Comparison of ENCODE assay signal across 16 cellular contexts in genomic region chr6:2940851-2941250, GRCh38. TPM values are rescaled to one million over a fixed set of nuclear protein-coding genes. Genes with fewer than 3 reads are reported as not detected.
DNase-seq lines count a peak whose midpoint lies in the region; ATAC-seq, FAIRE-seq and TF ChIP-seq lines count a peak whose summit lies in the region.
"Had no signal": no experiment of that assay in that cellular context is flagged by ENCODE, and none has a peak within 500 bp of the region (broad histone marks: within the 10 kb centered on the region; RNA-seq: fewer than 3 reads in every experiment).

No MANE protein-coding gene starts in this region.

- H3K4me1 Mint-ChIP-seq in activated naive CD4-positive, alpha-beta T cell treated with anti-CD3 and anti-CD28 coated beads, Interleukin-2, amount 10 ng/mL, durations not matched to agents 7 days and 5 days, result peaks cover 67% of the 10 kb centered on the region

- TF ChIP-seq EP300 in K562 (IDR thresholded peaks at IDR 0.05; ENCODE audit: low read length), result no peak

- no peak for FAIRE-seq in K562 (lab: Jason Lieb, UNC)
- no peak for FAIRE-seq in D721Med (lab: Jason Lieb, UNC)
- FAIRE-seq: bronchial epithelial cell had no signal

- no peaks in the 10 kb centered on the region for H3K9me2 ChIP-seq in OCI-LY1 (ENCODE audit: low read depth, low read length)
- H3K9me2 ChIP-seq: SK-N-SH had no signal

- CTCF ChIA-PET in activated naive CD4-positive, alpha-beta T cell treated with anti-CD3 and anti-CD28 coated beads, Interleukin-2, amount 10 ng/mL, durations not matched to agents 7 days and 5 days (lab: Charles Lee), result interaction anchor here (0.7 to 2.5 kb wide), 9 partner anchors 10 to 174 kb away, joined by 3 to 10 read pairs (median 4); partner anchors contain the start of gene SERPINB1
- CTCF ChIA-PET in K562 (lab: Yijun Ruan, JAX; ENCODE audit: low intra/inter-chr PET ratio), result no interaction called here

- in situ Hi-C loops in K562 (cut with MboI), result no loop called here

- H3K4me3 Mint-ChIP-seq in activated naive CD4-positive, alpha-beta T cell treated with anti-CD3 and anti-CD28 coated beads, Interleukin-2, amount 10 ng/mL, durations not matched to agents 7 days and 5 days, result peak overlapping the region; percentile 22

- H3K9ac ChIP-seq in OCI-LY1 (ENCODE audit: low read length) (peak overlapping the region; percentile 45), K562 (ENCODE audit: insufficient read depth in 1 of 2, low read depth in 2 of 2, low read length in 2 of 2) (no peak overlapping the region)
- H3K9ac ChIP-seq: SK-N-SH had no signal

- DNase-seq in activated naive CD4-positive, alpha-beta T cell treated with anti-CD3 and anti-CD28 coated beads, Interleukin-2, amount 10 ng/mL, durations not matched to agents 7 days and 5 days, result no peak
- no peak for DNase-seq in activated naive CD4-positive, alpha-beta T cell treated with anti-CD3 and anti-CD28 coated beads, Interleukin-2, amount 50 U/mL, for 16 hours
- no peak for DNase-seq in K562 (ENCODE audit: extremely low read depth in 1 of 4, low spot score in 3 of 4)
- peak; percentile 71 for DNase-seq in osteoblast (ENCODE audit: insufficient read length, low spot score, missing footprints)
- DNase-seq in D721Med (ENCODE audit: insufficient read length, low spot score), result no peak
- no peak for DNase-seq in OCI-M1 (lab: John Stamatoyannopoulos, UW)
- DNase-seq: HCEC 1CT, IMR-90, left ventricle myocardium superior, NCI-H1417 treated with DMSO at 0.1 percent for 48 hours, PC-3, SK-N-SH had no signal

- H3K27ac Mint-ChIP-seq in activated naive CD4-positive, alpha-beta T cell treated with anti-CD3 and anti-CD28 coated beads, Interleukin-2, amount 10 ng/mL, durations not matched to agents 7 days and 5 days, result peak overlapping the region; percentile 95

- POLR2A ChIA-PET in K562 (lab: Yijun Ruan, JAX), result interaction anchor here (0.6 to 2.5 kb wide), 4 partner anchors 9 to 360 kb away, joined by 3 to 15 read pairs (median 4); partner anchors contain the start of gene RIPK1

- no peak for ATAC-seq in K562
- no peak for ATAC-seq in HG02642 (IDR thresholded peaks at IDR 0.05; ENCODE audit: poor library complexity, unreplicated experiment)
- ATAC-seq: left ventricle myocardium superior, PC-3 had no signal

- no peaks in the 10 kb centered on the region for H3K9me1 ChIP-seq in K562 (ENCODE audit: control insufficient read depth, insufficient read depth, low read length)

- intact Hi-C loops in K562 (cut with micrococcal nuclease), result no loop called here

- TF ChIP-seq CTCF in OCI-LY1 (IDR thresholded peaks at IDR 0.05; ENCODE audit: low read length) (no peak), K562 (IDR thresholded peaks at IDR 0.05 in 2 of 3, conservative IDR thresholded peaks at IDR 0.05 in 1 of 3; ENCODE audit: insufficient read depth in 2 of 3, low read depth in 1 of 3, low read length in 3 of 3) (no peak), osteoblast (IDR thresholded peaks at IDR 0.05; ENCODE audit: extremely low read depth, low read depth, low read length) (no peak), D721Med (IDR thresholded peaks at IDR 0.05; ENCODE audit: insufficient read depth, missing control alignments) (no peak)

- no TSS peak for BruUV-seq in K562 (replicated peaks; lab: Mats Ljungman, UMichigan)

- H3K79me2 ChIP-seq in OCI-LY1 (ENCODE audit: insufficient read depth, low read length), result no peaks in the 10 kb centered on the region
- H3K79me2 ChIP-seq in K562 (ENCODE audit: control insufficient read depth, insufficient read depth, low read length), result no peaks in the 10 kb centered on the region
- no peaks in the 10 kb centered on the region for H3K79me2 ChIP-seq in osteoblast (ENCODE audit: insufficient read depth, low read length)

- H3K27me3 Mint-ChIP-seq in activated naive CD4-positive, alpha-beta T cell treated with anti-CD3 and anti-CD28 coated beads, Interleukin-2, amount 10 ng/mL, durations not matched to agents 7 days and 5 days, result peaks cover 9% of the 10 kb centered on the region

- H3K4me1 ChIP-seq in OCI-LY1 (ENCODE audit: insufficient read depth, low read length, severe bottlenecking) (peaks cover 52% of the 10 kb centered on the region), K562 (replicated peaks in 1 of 2; ENCODE audit: control insufficient read depth in 2 of 2, insufficient read depth in 2 of 2, low read length in 2 of 2) (peaks cover 20 to 22% of the 10 kb centered on the region in 2 experiments), osteoblast (ENCODE audit: insufficient read depth, low read length) (no peaks in the 10 kb centered on the region)

- H3K36me3 ChIP-seq in OCI-LY1 (ENCODE audit: insufficient read depth, low read length), result no peaks in the 10 kb centered on the region; the same call in 1 of the 2 replicates
- no peaks in the 10 kb centered on the region for H3K36me3 ChIP-seq in K562 (ENCODE audit: control insufficient read depth, insufficient read depth, low read length)
- H3K36me3 ChIP-seq in osteoblast (ENCODE audit: insufficient read depth, low read length), result no peaks in the 10 kb centered on the region

- H4K20me1 ChIP-seq in OCI-LY1 (ENCODE audit: insufficient read depth, low read length), result no peaks in the 10 kb centered on the region
- no peaks in the 10 kb centered on the region for H4K20me1 ChIP-seq in K562 (replicated peaks; ENCODE audit: control insufficient read depth, insufficient read depth, low read length)
- H4K20me1 ChIP-seq in osteoblast (ENCODE audit: insufficient read depth, low read length), result no peaks in the 10 kb centered on the region

- peaks cover 30% of the 10 kb centered on the region for H3K9me3 Mint-ChIP-seq in activated naive CD4-positive, alpha-beta T cell treated with anti-CD3 and anti-CD28 coated beads, Interleukin-2, amount 10 ng/mL, durations not matched to agents 7 days and 5 days

- peak overlapping the region; percentile 97 for H3K27ac ChIP-seq in OCI-LY1 (ENCODE audit: low read depth, low read length, poor library complexity, severe bottlenecking)
- no peak overlapping the region for H3K27ac ChIP-seq in K562 (ENCODE audit: extremely low read depth, low read depth, low read length)
- no peak overlapping the region for H3K27ac ChIP-seq in osteoblast (ENCODE audit: low read depth, low read length)
- H3K27ac ChIP-seq: VCaP had no signal

- 81% methylated on average over 3 of the region's 3 CpGs for WGBS in K562 (ENCODE audit: insufficient coverage, low coverage, missing lambda C conversion rate)

- H3F3A ChIP-seq in OCI-LY1 (ENCODE audit: insufficient read depth, low read length), result peaks cover 3% of the 10 kb centered on the region; the same call in 1 of the 2 replicates

- H3K4me2 ChIP-seq in OCI-LY1 (ENCODE audit: low read length), result peak overlapping the region; percentile 64
- H3K4me2 ChIP-seq in K562 (ENCODE audit: insufficient read depth, low read length), result no peak overlapping the region
- H3K4me2 ChIP-seq in osteoblast (ENCODE audit: insufficient read depth, low read length), result no peak overlapping the region
- H3K4me2 ChIP-seq: SK-N-SH had no signal

- H3K36me3 Mint-ChIP-seq in activated naive CD4-positive, alpha-beta T cell treated with anti-CD3 and anti-CD28 coated beads, Interleukin-2, amount 10 ng/mL, durations not matched to agents 7 days and 5 days, result peaks cover 45% of the 10 kb centered on the region

- H2AFZ ChIP-seq in OCI-LY1 (ENCODE audit: low read length) (no peak overlapping the region), K562 (ENCODE audit: low read depth, low read length) (0 out of 2 replicates have a peak overlapping the region, but pooled peaks have one; percentile 18), osteoblast (ENCODE audit: low read length) (no peak overlapping the region)

- H3K9me3 ChIP-seq in OCI-LY1 (ENCODE audit: low read length) (no peaks in the 10 kb centered on the region), K562 (replicated peaks; ENCODE audit: control insufficient read depth, insufficient read depth, low read depth, low read length) (0 out of 2 replicates have a peak, but pooled peaks cover 2% of the 10 kb centered on the region), osteoblast (ENCODE audit: low read depth, low read length) (no peaks in the 10 kb centered on the region)
- H3K9me3 ChIP-seq: SK-N-SH had no signal

- peak overlapping the region; percentile 50 for H3K4me3 ChIP-seq in OCI-LY1 (ENCODE audit: low read depth, low read length, poor library complexity, severe bottlenecking)
- no peak overlapping the region for H3K4me3 ChIP-seq in K562
- H3K4me3 ChIP-seq in osteoblast (ENCODE audit: insufficient read depth, low read length), result no peak overlapping the region

- TF ChIP-seq POLR2A in K562 (conservative IDR thresholded peaks at IDR 0.05), result no peak

- H3K27me3 ChIP-seq in OCI-LY1 (ENCODE audit: insufficient read depth, low read length), result no peaks in the 10 kb centered on the region
- H3K27me3 ChIP-seq in K562 (ENCODE audit: control insufficient read depth in 2 of 2, insufficient read depth in 2 of 2, low read length in 2 of 2), result no peaks in the 10 kb centered on the region
- H3K27me3 ChIP-seq in osteoblast (ENCODE audit: insufficient read depth, low read length), result no peaks in the 10 kb centered on the region

- no peak for TF ChIP-seq RAD21 in K562 (CRISPR knock-in tag; conservative IDR thresholded peaks at IDR 0.05 in 1 of 2, IDR thresholded peaks at IDR 0.05 in 1 of 2)

RNA-seq across cellular contexts. Expression of gene SERPINB6, which starts 30.5 kb away (rescaled TPM):
- total RNA-seq in K562 (2011; cell fraction: chromatin; rRNA removed; ENCODE audit: low replicate concordance), result 141 and 220 TPM in 2 replicates
- total RNA-seq in K562 (2011; cell fraction: nucleolus; rRNA removed), result 93.6 and 93.8 TPM in 2 replicates
- 147 and 201 TPM in 2 replicates for total RNA-seq in K562 (2011; cell fraction: nucleoplasm; rRNA removed)
- total RNA-seq in K562 (2014; rRNA removed) (86.6 and 92.4 TPM in 2 replicates), K562 (2014; rRNA removed; fragmentation: Illumina TruSeq; extraction: Trizol) (111 and 114 TPM in 2 replicates), K562 (2015; rRNA removed; fragmentation: Illumina TruSeq; extraction: Trizol) (100 and 113 TPM in 2 replicates), K562 (2021) (124 and 126 TPM in 2 replicates), osteoblast (80.7 and 83.2 TPM in 2 replicates)
- polyA plus RNA-seq in K562 (2011; rRNA removed) (151 and 210 TPM in 2 replicates), K562 (2014; fragmentation: Illumina TruSeq; extraction: Trizol) (162 and 176 TPM in 2 replicates), K562 (2014; fragmentation: Nextera tagmentation; extraction: Ambion mirVana) (100 to 1,000 TPM; 143 to 211 TPM), K562 (2014; rRNA removed) (145 and 159 TPM in 2 replicates)
- polyA plus RNA-seq in K562 (2011; cell fraction: cytosol; rRNA removed), result 171 and 185 TPM in 2 replicates
- 130 and 168 TPM in 2 replicates for polyA plus RNA-seq in K562 (2011; cell fraction: nucleus; rRNA removed)
- polyA plus RNA-seq in K562 (2012), result 133 and 231 TPM in 2 replicates
- 135 and 183 TPM in 2 replicates for polyA minus RNA-seq in K562 (2011; rRNA and poly(A)+ RNA removed)
- polyA minus RNA-seq in K562 (2011; cell fraction: cytosol; rRNA and poly(A)+ RNA removed), result 64.3 and 74.2 TPM in 2 replicates
- 60.0 and 62.5 TPM in 2 replicates for polyA minus RNA-seq in K562 (2011; cell fraction: nucleus; rRNA and poly(A)+ RNA removed)

RNA-seq across cellular contexts. Expression of gene SERPINB9, which starts 37.7 kb away (rescaled TPM):
- total RNA-seq in K562 (2011; cell fraction: chromatin; rRNA removed; ENCODE audit: low replicate concordance), result 38.5 and 40.9 TPM in 2 replicates
- total RNA-seq in K562 (2011; cell fraction: nucleolus; rRNA removed), result 25.5 and 30.9 TPM in 2 replicates
- 39.8 and 60.8 TPM in 2 replicates for total RNA-seq in K562 (2011; cell fraction: nucleoplasm; rRNA removed)
- total RNA-seq in K562 (2014; rRNA removed) (18.8 and 18.9 TPM in 2 replicates), K562 (2014; rRNA removed; fragmentation: Illumina TruSeq; extraction: Trizol) (30.7 and 37.5 TPM in 2 replicates), K562 (2015; rRNA removed; fragmentation: Illumina TruSeq; extraction: Trizol) (18.4 and 21.5 TPM in 2 replicates), K562 (2021) (31.7 and 37.0 TPM in 2 replicates), osteoblast (4.4 and 6.2 TPM in 2 replicates)
- polyA plus RNA-seq in K562 (2011; rRNA removed) (72.3 and 136 TPM in 2 replicates), K562 (2014; fragmentation: Illumina TruSeq; extraction: Trizol) (34.6 and 40.3 TPM in 2 replicates), K562 (2014; fragmentation: Nextera tagmentation; extraction: Ambion mirVana) (10 to 100 TPM; 12.1 to 20.0 TPM), K562 (2014; rRNA removed) (26.6 and 32.2 TPM in 2 replicates)
- polyA plus RNA-seq in K562 (2011; cell fraction: cytosol; rRNA removed), result 68.2 and 93.0 TPM in 2 replicates
- polyA plus RNA-seq in K562 (2011; cell fraction: nucleus; rRNA removed), result 24.3 and 46.3 TPM in 2 replicates
- 21.2 and 35.3 TPM in 2 replicates for polyA plus RNA-seq in K562 (2012)
- 75.4 and 149 TPM in 2 replicates for polyA minus RNA-seq in K562 (2011; rRNA and poly(A)+ RNA removed)
- 34.9 and 85.8 TPM in 2 replicates for polyA minus RNA-seq in K562 (2011; cell fraction: cytosol; rRNA and poly(A)+ RNA removed)
- 14.3 and 16.3 TPM in 2 replicates for polyA minus RNA-seq in K562 (2011; cell fraction: nucleus; rRNA and poly(A)+ RNA removed)

RNA-seq across cellular contexts. Expression of gene NQO2, which starts 58.8 kb away (rescaled TPM):
- total RNA-seq in K562 (2011; cell fraction: chromatin; rRNA removed; ENCODE audit: low replicate concordance), result 88.6 and 124 TPM in 2 replicates
- total RNA-seq in K562 (2011; cell fraction: nucleolus; rRNA removed), result 76.6 and 81.5 TPM in 2 replicates
- total RNA-seq in K562 (2011; cell fraction: nucleoplasm; rRNA removed), result 59.8 and 71.4 TPM in 2 replicates
- total RNA-seq in K562 (2014; rRNA removed) (101 and 110 TPM in 2 replicates), K562 (2014; rRNA removed; fragmentation: Illumina TruSeq; extraction: Trizol) (106 and 108 TPM in 2 replicates), K562 (2015; rRNA removed; fragmentation: Illumina TruSeq; extraction: Trizol) (116 TPM in 2 replicates), K562 (2021) (136 and 139 TPM in 2 replicates), osteoblast (19.7 and 45.2 TPM in 2 replicates)
- polyA plus RNA-seq in K562 (2011; rRNA removed) (187 and 214 TPM in 2 replicates), K562 (2014; fragmentation: Illumina TruSeq; extraction: Trizol) (113 and 118 TPM in 2 replicates), K562 (2014; fragmentation: Nextera tagmentation; extraction: Ambion mirVana) (10 to 100 TPM; 54.6 to 70.1 TPM), K562 (2014; rRNA removed) (145 and 149 TPM in 2 replicates)
- 201 and 211 TPM in 2 replicates for polyA plus RNA-seq in K562 (2011; cell fraction: cytosol; rRNA removed)
- polyA plus RNA-seq in K562 (2011; cell fraction: nucleus; rRNA removed), result 136 and 150 TPM in 2 replicates
- polyA plus RNA-seq in K562 (2012), result 121 and 287 TPM in 2 replicates
- polyA minus RNA-seq in K562 (2011; rRNA and poly(A)+ RNA removed), result 136 and 185 TPM in 2 replicates
- polyA minus RNA-seq in K562 (2011; cell fraction: cytosol; rRNA and poly(A)+ RNA removed), result 67.3 and 100 TPM in 2 replicates
- 20.6 and 27.7 TPM in 2 replicates for polyA minus RNA-seq in K562 (2011; cell fraction: nucleus; rRNA and poly(A)+ RNA removed)
